ENCODE assay signal across 39 cellular contexts in the genomic region with DNA sequence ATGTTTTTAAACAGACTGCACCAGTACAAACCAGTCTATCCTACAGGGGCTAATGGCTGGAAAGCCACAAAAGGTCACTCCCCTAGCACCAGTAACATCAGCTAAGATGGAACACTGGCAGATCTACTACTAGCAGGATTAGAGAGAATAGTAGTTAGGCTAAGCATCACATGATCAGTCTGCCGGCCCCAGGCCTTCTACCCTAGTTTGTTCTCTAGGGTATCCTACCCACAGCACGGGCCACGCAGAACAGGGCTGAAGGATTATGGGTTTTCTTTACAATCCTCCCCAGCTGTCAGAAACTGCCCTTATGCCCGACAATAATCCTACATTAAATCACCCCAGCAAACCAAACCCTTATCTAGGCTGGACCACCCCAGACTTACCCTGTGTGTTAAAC.
"Had no signal": no experiment of that assay in that cellular context is flagged by ENCODE, and none has a peak within 500 bp of the region (broad histone marks: within the 10 kb centered on the region; RNA-seq: fewer than 3 reads in every experiment).

No MANE protein-coding gene starts in this region.

- DNase-seq: activated CD4-positive, alpha-beta memory T cell treated with anti-CD3 and anti-CD28 coated beads, Interleukin-2, amount 10 ng/mL, durations not matched to agents 7 days and 5 days; activated CD4-positive, alpha-beta T cell treated with anti-CD3 and anti-CD28 coated beads for 1 hour; activated CD4-positive, alpha-beta T cell treated with anti-CD3 and anti-CD28 coated beads for 36 hours; activated CD4-positive, alpha-beta T cell treated with anti-CD3 and anti-CD28 coated beads for 48 hours; activated CD4-positive, alpha-beta T cell treated with anti-CD3 and anti-CD28 coated beads, Interleukin-2, amount 10 ng/mL, durations not matched to agents 7 days and 5 days; activated CD4-positive, alpha-beta T cell treated with anti-CD3 and anti-CD28 coated beads, Interleukin-2, amount 50 U/mL, for 48 hours; activated CD4-positive, CD25-positive, alpha-beta regulatory T cell; activated CD8-positive, alpha-beta memory T cell treated with anti-CD3 and anti-CD28 coated beads for 24 hours; activated CD8-positive, alpha-beta memory T cell treated with anti-CD3 and anti-CD28 coated beads, Interleukin-2, amount 10 ng/mL, durations not matched to agents 7 days and 5 days; activated CD8-positive, alpha-beta memory T cell treated with anti-CD3 and anti-CD28 coated beads, Interleukin-2, amount 50 U/mL, for 48 hours; activated CD8-positive, alpha-beta T cell treated with anti-CD3 and anti-CD28 coated beads, Interleukin-2, amount 10 ng/mL, durations not matched to agents 7 days and 5 days; activated effector memory CD4-positive, alpha-beta T cell treated with Interleukin-2 at 50 U/mL for 16 hours; activated gamma-delta T cell; activated naive CD4-positive, alpha-beta T cell treated with anti-CD3 and anti-CD28 coated beads, Interleukin-2, amount 10 ng/mL, durations not matched to agents 7 days and 5 days; activated naive CD4-positive, alpha-beta T cell treated with Interleukin-2 at 50 U/mL for 16 hours; activated naive CD8-positive, alpha-beta T cell treated with anti-CD3 and anti-CD28 coated beads, Interleukin-2, amount 10 ng/mL, durations not matched to agents 7 days and 5 days; activated naive CD8-positive, alpha-beta T cell treated with anti-CD3 and anti-CD28 coated beads, Interleukin-2, amount 50 U/mL, for 24 hours; activated T-cell treated with anti-CD3 and anti-CD28 coated beads, Interleukin-2, amount 50 U/mL, for 24 hours; activated T-cell treated with anti-CD3 and anti-CD28 coated beads, Interleukin-2, amount 50 U/mL, for 48 hours; amygdala; anterior cingulate cortex; body of pancreas; brain microvascular endothelial cell; central memory CD4-positive, alpha-beta T cell; SW 1271; T-helper 1 cell; T-helper 2 cell; T-helper 9 cell had no signal

- H3K36me3 Mint-ChIP-seq: activated CD8-positive, alpha-beta memory T cell treated with anti-CD3 and anti-CD28 coated beads, Interleukin-2, amount 10 ng/mL, durations not matched to agents 7 days and 5 days; activated naive CD4-positive, alpha-beta T cell treated with anti-CD3 and anti-CD28 coated beads, Interleukin-2, amount 10 ng/mL, durations not matched to agents 7 days and 5 days; activated naive CD4-positive, alpha-beta T cell treated with anti-CD3 and anti-CD28 coated beads, Interleukin-2, amount 50 U/mL, for 24 hours; activated naive CD8-positive, alpha-beta T cell; activated naive CD8-positive, alpha-beta T cell treated with anti-CD3 and anti-CD28 coated beads, Interleukin-2, amount 10 ng/mL, durations not matched to agents 7 days and 5 days; WTC11 had no signal

- H3K4me3 Mint-ChIP-seq: activated CD4-positive, alpha-beta memory T cell treated with anti-CD3 and anti-CD28 coated beads, Interleukin-2, amount 10 ng/mL, durations not matched to agents 7 days and 5 days; activated CD4-positive, alpha-beta T cell treated with anti-CD3 and anti-CD28 coated beads for 36 hours; activated CD4-positive, alpha-beta T cell treated with anti-CD3 and anti-CD28 coated beads, Interleukin-2, amount 10 ng/mL, durations not matched to agents 7 days and 5 days; activated CD8-positive, alpha-beta memory T cell treated with anti-CD3 and anti-CD28 coated beads, Interleukin-2, amount 10 ng/mL, durations not matched to agents 7 days and 5 days; activated CD8-positive, alpha-beta T cell treated with anti-CD3 and anti-CD28 coated beads, Interleukin-2, amount 10 ng/mL, durations not matched to agents 7 days and 5 days; activated naive CD4-positive, alpha-beta T cell treated with anti-CD3 and anti-CD28 coated beads, Interleukin-2, amount 10 ng/mL, durations not matched to agents 7 days and 5 days; activated naive CD4-positive, alpha-beta T cell treated with anti-CD3 and anti-CD28 coated beads, Interleukin-2, amount 50 U/mL, for 24 hours; activated naive CD8-positive, alpha-beta T cell; activated naive CD8-positive, alpha-beta T cell treated with anti-CD3 and anti-CD28 coated beads, Interleukin-2, amount 10 ng/mL, durations not matched to agents 7 days and 5 days; activated naive CD8-positive, alpha-beta T cell treated with anti-CD3 and anti-CD28 coated beads, Interleukin-2, amount 50 U/mL, for 24 hours; activated T-cell treated with anti-CD3 and anti-CD28 coated beads, Interleukin-2, amount 50 U/mL, for 24 hours; T-helper 1 cell treated with Interleukin-12 subunit alpha and Interleukin-12 subunit beta and Interleukin-4 antibody, amounts not matched to agents 30 μg/mL and 1 μg/mL, for 36 hours; T-helper 2 cell treated with Interferon-gamma antibody and Interleukin-4, amounts not matched to agents 5 μg/mL and 100 μg/mL, for 36 hours; WTC11 had no signal

- H3K4me3 ChIP-seq: body of pancreas, breast epithelium had no signal

- H3K36me3 ChIP-seq: brain microvascular endothelial cell, breast epithelium had no signal

- H3K27me3 Mint-ChIP-seq: activated naive CD4-positive, alpha-beta T cell treated with anti-CD3 and anti-CD28 coated beads, Interleukin-2, amount 50 U/mL, for 24 hours had no signal

- H3K27me3 ChIP-seq: body of pancreas, brain microvascular endothelial cell, breast epithelium had no signal

- H3K27ac ChIP-seq: body of pancreas, brain microvascular endothelial cell, breast epithelium, VCaP had no signal

- H3K9me3 ChIP-seq: body of pancreas, breast epithelium had no signal

- H3K9me3 Mint-ChIP-seq: activated CD4-positive, alpha-beta memory T cell treated with anti-CD3 and anti-CD28 coated beads, Interleukin-2, amount 10 ng/mL, durations not matched to agents 7 days and 5 days; activated CD4-positive, alpha-beta T cell treated with anti-CD3 and anti-CD28 coated beads, Interleukin-2, amount 10 ng/mL, durations not matched to agents 7 days and 5 days; activated naive CD4-positive, alpha-beta T cell treated with anti-CD3 and anti-CD28 coated beads, Interleukin-2, amount 50 U/mL, for 24 hours; activated naive CD8-positive, alpha-beta T cell treated with anti-CD3 and anti-CD28 coated beads, Interleukin-2, amount 50 U/mL, for 24 hours; activated T-cell treated with anti-CD3 and anti-CD28 coated beads, Interleukin-2, amount 50 U/mL, for 24 hours; activated T-helper 2 cell treated with anti-CD3 and anti-CD28 coated beads, Interferon-gamma antibody, Interleukin-2, Interleukin-4, amounts not matched to agents 10 μg/mL and 5 μg/mL and 100 μg/mL, durations not matched to agents 14 hours and 24 hours and 36 hours; T-helper 1 cell treated with Interleukin-12 subunit alpha and Interleukin-12 subunit beta and Interleukin-4 antibody, amounts not matched to agents 30 μg/mL and 1 μg/mL, for 36 hours; T-helper 2 cell treated with Interferon-gamma antibody and Interleukin-4, amounts not matched to agents 5 μg/mL and 100 μg/mL, for 36 hours had no signal

- H3K27ac Mint-ChIP-seq: activated CD4-positive, alpha-beta memory T cell treated with anti-CD3 and anti-CD28 coated beads, Interleukin-2, amount 10 ng/mL, durations not matched to agents 7 days and 5 days; activated CD4-positive, alpha-beta T cell treated with anti-CD3 and anti-CD28 coated beads for 36 hours; activated CD4-positive, alpha-beta T cell treated with anti-CD3 and anti-CD28 coated beads, Interleukin-2, amount 10 ng/mL, durations not matched to agents 7 days and 5 days; activated CD8-positive, alpha-beta memory T cell treated with anti-CD3 and anti-CD28 coated beads, Interleukin-2, amount 10 ng/mL, durations not matched to agents 7 days and 5 days; activated CD8-positive, alpha-beta T cell treated with anti-CD3 and anti-CD28 coated beads, Interleukin-2, amount 10 ng/mL, durations not matched to agents 7 days and 5 days; activated naive CD4-positive, alpha-beta T cell treated with anti-CD3 and anti-CD28 coated beads, Interleukin-2, amount 10 ng/mL, durations not matched to agents 7 days and 5 days; activated naive CD4-positive, alpha-beta T cell treated with anti-CD3 and anti-CD28 coated beads, Interleukin-2, amount 50 U/mL, for 24 hours; activated naive CD8-positive, alpha-beta T cell; activated naive CD8-positive, alpha-beta T cell treated with anti-CD3 and anti-CD28 coated beads, Interleukin-2, amount 10 ng/mL, durations not matched to agents 7 days and 5 days; activated naive CD8-positive, alpha-beta T cell treated with anti-CD3 and anti-CD28 coated beads, Interleukin-2, amount 50 U/mL, for 24 hours; activated T-cell treated with anti-CD3 and anti-CD28 coated beads, Interleukin-2, amount 50 U/mL, for 24 hours; activated T-helper 2 cell treated with anti-CD3 and anti-CD28 coated beads, Interferon-gamma antibody, Interleukin-2, Interleukin-4, amounts not matched to agents 10 μg/mL and 5 μg/mL and 100 μg/mL, durations not matched to agents 14 hours and 24 hours and 36 hours; T-helper 1 cell treated with Interleukin-12 subunit alpha and Interleukin-12 subunit beta and Interleukin-4 antibody, amounts not matched to agents 30 μg/mL and 1 μg/mL, for 36 hours; T-helper 2 cell treated with Interferon-gamma antibody and Interleukin-4, amounts not matched to agents 5 μg/mL and 100 μg/mL, for 36 hours; WTC11 had no signal

- FAIRE-seq: astrocyte, TTC549 had no signal

- ATAC-seq: activated CD4-positive, alpha-beta T cell treated with anti-CD3 and anti-CD28 coated beads for 36 hours; activated CD4-positive, CD25-positive, alpha-beta regulatory T cell treated with anti-CD3 and anti-CD28 coated beads, Interleukin-2, amount 50 U/mL, for 24 hours; activated CD8-positive, alpha-beta memory T cell treated with anti-CD3 and anti-CD28 coated beads, Interleukin-2, amount 10 ng/mL, durations not matched to agents 7 days and 5 days; activated CD8-positive, alpha-beta T cell treated with anti-CD3 and anti-CD28 coated beads, Interleukin-2, amount 10 ng/mL, durations not matched to agents 7 days and 5 days; activated naive CD8-positive, alpha-beta T cell treated with anti-CD3 and anti-CD28 coated beads, Interleukin-2, amount 50 U/mL, for 24 hours; body of pancreas; WTC11 had no signal

- H3K4me1 Mint-ChIP-seq: activated naive CD4-positive, alpha-beta T cell treated with anti-CD3 and anti-CD28 coated beads, Interleukin-2, amount 50 U/mL, for 24 hours; activated naive CD8-positive, alpha-beta T cell treated with anti-CD3 and anti-CD28 coated beads, Interleukin-2, amount 50 U/mL, for 24 hours had no signal
